23 cellular contexts compared by ENCODE assay signal in the genomic region with DNA sequence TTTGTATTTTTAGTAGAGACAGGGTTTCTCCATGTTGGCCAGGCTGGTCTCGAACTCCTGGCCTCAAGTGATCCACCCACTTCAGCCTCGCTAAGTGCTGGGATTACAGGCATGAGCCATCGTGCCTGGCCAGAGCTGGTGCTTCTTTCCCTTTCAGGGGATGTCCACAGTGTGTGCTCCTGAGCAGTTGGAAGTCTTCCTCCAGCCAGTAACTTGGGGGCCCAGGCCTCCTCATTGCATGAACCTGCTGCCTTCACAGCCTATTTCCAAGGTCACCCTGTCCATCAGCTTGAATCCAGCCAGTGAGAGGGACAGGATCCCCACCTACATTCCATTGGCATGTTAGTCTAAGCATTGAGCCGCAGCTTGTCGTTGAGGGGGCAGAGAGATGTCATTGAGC.
"Had no signal": no experiment of that assay in that cellular context is flagged by ENCODE, and none has a peak within 500 bp of the region (broad histone marks: within the 10 kb centered on the region; RNA-seq: fewer than 3 reads in every experiment).

No MANE protein-coding gene starts in this region.

- H3K36me3 ChIP-seq: pancreas, prostate gland, right lobe of liver, thoracic aorta, thyroid gland, upper lobe of left lung had no signal

- H3K4me1 ChIP-seq: pancreas, prostate gland, right lobe of liver, thyroid gland, tibial nerve, upper lobe of left lung, vagina had no signal

- H3K27me3 ChIP-seq: pancreas, right lobe of liver, sigmoid colon, stomach, thyroid gland, tibial nerve, upper lobe of left lung, vagina had no signal

- H3K4me3 ChIP-seq: pancreas, prostate gland, right lobe of liver, sigmoid colon, stomach, thoracic aorta, thyroid gland, tibial nerve, upper lobe of left lung, vagina had no signal

- H3K27ac ChIP-seq: pancreas, prostate gland, right lobe of liver, sigmoid colon, stomach, thoracic aorta, thyroid gland, tibial nerve, upper lobe of left lung, vagina had no signal

- H3K9me3 ChIP-seq: pancreas, prostate gland, right lobe of liver, sigmoid colon, stomach, thyroid gland, upper lobe of left lung, vagina had no signal

- DNase-seq: naive thymus-derived CD4-positive, alpha-beta T cell; natural killer cell; occipital lobe; pancreas; retina; right cardiac atrium; right lobe of liver; sigmoid colon; small intestine; stimulated activated CD4-positive, alpha-beta T cell treated with anti-CD3 and anti-CD28 coated beads, Interleukin-15, amount 100 ng/mL, for 24 hours; stimulated activated CD4-positive, alpha-beta T cell treated with anti-CD3 and anti-CD28 coated beads, Interleukin-2, amount 100 ng/mL, for 24 hours; stimulated activated CD4-positive, alpha-beta T cell treated with anti-CD3 and anti-CD28 coated beads, Interleukin-2, amount 100 ng/mL, for 48 hours; stimulated activated CD4-positive, alpha-beta T cell treated with anti-CD3 and anti-CD28 coated beads, Interleukin-4, amount 100 ng/mL, for 24 hours; stimulated activated naive B cell treated with anti-CD40 and anti-IgM and Interleukin-4, amounts not matched to agents 10 μg/mL and 1 μg/mL and 100 μg/mL, for 72 hours; stimulated activated naive CD4-positive, alpha-beta T cell treated with Interleukin-2 at 50 U/mL for 16 hours; stomach; thyroid gland; trophoblast cell; upper lobe of left lung had no signal
